1 cellular context compared by ENCODE assay signal in genomic region chr2:207767461-207768167, GRCh38.
TF ChIP-seq lines count a peak whose summit lies in the region.

No MANE protein-coding gene starts in this region.

TF ChIP-seq in HepG2, 621 proteins besides CTCF, POLR2A, EP300 and RAD21 (continued from another document and continues in another):
- TF ChIP-seq ZNF260 (CRISPR knock-in tag; IDR thresholded peaks at IDR 0.05; ENCODE audit: borderline replicate concordance, low read depth) (no peak), ZNF792 (CRISPR knock-in tag; IDR thresholded peaks at IDR 0.05) (peak; percentile 11; the same call in 1 of the 2 replicates), TOPORS (CRISPR knock-in tag; IDR thresholded peaks at IDR 0.05) (no peak), MTF2 (CRISPR knock-in tag; IDR thresholded peaks at IDR 0.05; ENCODE audit: borderline replicate concordance) (peak; percentile 79; the same call in 1 of the 2 replicates), JUNB (CRISPR knock-in tag; IDR thresholded peaks at IDR 0.05; ENCODE audit: borderline replicate concordance) (no peak), PHF8 (CRISPR knock-in tag; IDR thresholded peaks at IDR 0.05) (no peak; the same call in 1 of the 2 replicates), SMAD3 (CRISPR knock-in tag; IDR thresholded peaks at IDR 0.05) (peak; percentile 41; the same call in 1 of the 2 replicates), ZNF337 (CRISPR knock-in tag; IDR thresholded peaks at IDR 0.05; ENCODE audit: borderline replicate concordance, low read depth) (no peak; the same call in 1 of the 2 replicates), HCFC1 (IDR thresholded peaks at IDR 0.05; ENCODE audit: low read depth, low read length) (no peak), CBFB (CRISPR knock-in tag; IDR thresholded peaks at IDR 0.05) (peak; percentile 27; the same call in 1 of the 2 replicates), ZMAT3 (CRISPR knock-in tag; conservative IDR thresholded peaks at IDR 0.05) (no peak; the same call in 1 of the 2 replicates), SNAPC5 (CRISPR knock-in tag; IDR thresholded peaks at IDR 0.05; ENCODE audit: borderline replicate concordance) (no peak), PPARG (CRISPR knock-in tag; conservative IDR thresholded peaks at IDR 0.05) (peak; percentile 32; the same call in 1 of the 2 replicates), RORA (CRISPR knock-in tag; IDR thresholded peaks at IDR 0.05) (no peak), ZNF746 (CRISPR knock-in tag; IDR thresholded peaks at IDR 0.05) (no peak), GPN1 (CRISPR knock-in tag; IDR thresholded peaks at IDR 0.05; ENCODE audit: borderline replicate concordance) (no peak), HDAC2 (CRISPR knock-in tag; IDR thresholded peaks at IDR 0.05) (no peak; the same call in 1 of the 2 replicates), STAG1 (CRISPR knock-in tag; IDR thresholded peaks at IDR 0.05) (peak; percentile 92), HHEX (CRISPR knock-in tag; IDR thresholded peaks at IDR 0.05) (no peak), HINFP (CRISPR knock-in tag; IDR thresholded peaks at IDR 0.05; ENCODE audit: low read depth) (no peak), ARNT2 (CRISPR knock-in tag; IDR thresholded peaks at IDR 0.05; ENCODE audit: low read depth) (no peak; the same call in 1 of the 2 replicates), ZNF564 (CRISPR knock-in tag; IDR thresholded peaks at IDR 0.05) (peak; percentile 42; the same call in 1 of the 2 replicates), THAP8 (CRISPR knock-in tag; IDR thresholded peaks at IDR 0.05; ENCODE audit: borderline replicate concordance) (no peak), JDP2 (CRISPR knock-in tag; IDR thresholded peaks at IDR 0.05; ENCODE audit: borderline replicate concordance) (no peak), KLF9 (CRISPR knock-in tag; IDR thresholded peaks at IDR 0.05; ENCODE audit: low read depth) (no peak), HNRNPH1 (optimal IDR thresholded peaks at IDR 0.05; ENCODE audit: low read depth, low read length) (no peak), HMG20A (CRISPR knock-in tag; IDR thresholded peaks at IDR 0.05; ENCODE audit: borderline replicate concordance) (no peak), ATF3 (CRISPR knock-in tag; IDR thresholded peaks at IDR 0.05) (peak; percentile 14; the same call in 1 of the 2 replicates), ZMAT5 (CRISPR knock-in tag; IDR thresholded peaks at IDR 0.05; ENCODE audit: borderline replicate concordance, low read depth) (no peak), ZNF678 (CRISPR knock-in tag; IDR thresholded peaks at IDR 0.05) (no peak), SRY (CRISPR knock-in tag; IDR thresholded peaks at IDR 0.05) (no peak), THAP7 (CRISPR knock-in tag; IDR thresholded peaks at IDR 0.05) (no peak), ZKSCAN5 (CRISPR knock-in tag; IDR thresholded peaks at IDR 0.05) (no peak), PLRG1 (conservative IDR thresholded peaks at IDR 0.05) (no peak), GTF3A (CRISPR knock-in tag; conservative IDR thresholded peaks at IDR 0.05) (0 out of 2 replicates have a peak, but pooled peaks have one; percentile 61), ZNF235 (CRISPR knock-in tag; IDR thresholded peaks at IDR 0.05; ENCODE audit: borderline replicate concordance) (no peak; the same call in 1 of the 2 replicates), TFDP1 (CRISPR knock-in tag; IDR thresholded peaks at IDR 0.05; ENCODE audit: borderline replicate concordance) (no peak; the same call in 1 of the 2 replicates), ZFP1 (CRISPR knock-in tag; IDR thresholded peaks at IDR 0.05) (no peak), TRIM22 (IDR thresholded peaks at IDR 0.05) (no peak), ATF5 (CRISPR knock-in tag; IDR thresholded peaks at IDR 0.05; ENCODE audit: low read depth) (no peak; the same call in 1 of the 2 replicates), ZNF543 (CRISPR knock-in tag; IDR thresholded peaks at IDR 0.05) (no peak), ZBTB7A (CRISPR knock-in tag; IDR thresholded peaks at IDR 0.05) (peak; percentile 58; the same call in 1 of the 2 replicates), ZBTB43 (CRISPR knock-in tag; conservative IDR thresholded peaks at IDR 0.05) (no peak), HNF1A (IDR thresholded peaks at IDR 0.05; ENCODE audit: low read depth) (no peak; the same call in 1 of the 2 replicates), HNF1A (CRISPR knock-in tag; IDR thresholded peaks at IDR 0.05; ENCODE audit: borderline replicate concordance) (peak; percentile 60; the same call in 1 of the 2 replicates), ZNF816 (CRISPR knock-in tag; IDR thresholded peaks at IDR 0.05; ENCODE audit: borderline replicate concordance) (no peak), ZBTB7B (CRISPR knock-in tag; IDR thresholded peaks at IDR 0.05) (peak; percentile 79; the same call in 1 of the 2 replicates), ZNF12 (CRISPR knock-in tag; IDR thresholded peaks at IDR 0.05) (peak; percentile 21; the same call in 1 of the 2 replicates), ETS1 (CRISPR knock-in tag; IDR thresholded peaks at IDR 0.05) (no peak), SRSF9 (IDR thresholded peaks at IDR 0.05; ENCODE audit: borderline replicate concordance, insufficient read depth, low read depth, low read length, poor library complexity, severe bottlenecking) (no peak), NR2F2 (IDR thresholded peaks at IDR 0.05; ENCODE audit: borderline replicate concordance, low read depth) (no peak), THRA (CRISPR knock-in tag; IDR thresholded peaks at IDR 0.05; ENCODE audit: borderline replicate concordance) (peak; percentile 18; the same call in 1 of the 2 replicates)
